ENCODE assay signal across 8 cellular contexts in genomic region chr3:142993958-142994442, GRCh38. TPM values are rescaled to one million over a fixed set of nuclear protein-coding genes. Genes with fewer than 3 reads are reported as not detected.
DNase-seq lines count a peak whose midpoint lies in the region; ATAC-seq and TF ChIP-seq lines count a peak whose summit lies in the region.

No MANE protein-coding gene starts in this region.

- peak; percentile 71 for TF ChIP-seq CTCF in colonic mucosa (IDR thresholded peaks at IDR 0.05)
- TF ChIP-seq CTCF in lung (IDR thresholded peaks at IDR 0.05; ENCODE audit: control extremely low read depth, extremely low read depth) = peak; percentile 48

- H3K36me3 ChIP-seq in colonic mucosa (no peaks in the 10 kb centered on the region), lung (ENCODE audit: control insufficient read depth in 2 of 2, insufficient read depth in 2 of 2, low read length in 2 of 2) (no peaks in the 10 kb centered on the region)

- intact Hi-C loops in Right ventricle myocardium inferior (cut with DNase I) = loop anchor here (2.0 to 5.0 kb wide), 3 partner anchors 67 to 407 kb away; no protein-coding TSS in a partner anchor
- intact Hi-C loops in cardiac septum (cut with DNase I) = loop anchor here (2.0 to 5.0 kb wide), 3 partner anchors 65 to 407 kb away; no protein-coding TSS in a partner anchor
- intact Hi-C loops in colonic mucosa (cut with DNase I) = loop anchor here (5.0 kb wide), 2 partner anchors 162 to 407 kb away; no protein-coding TSS in a partner anchor

- WGBS in lung, 2 donors = 9 to 14% methylated on average over 4 of the region's 4 CpGs

- H3K4me1 ChIP-seq in colonic mucosa (no peaks in the 10 kb centered on the region), lung (ENCODE audit: control insufficient read depth in 2 of 2, insufficient read depth in 2 of 2, low read length in 2 of 2) (no peaks in the 10 kb centered on the region)

- ATAC-seq in Right ventricle myocardium inferior = peak; percentile 54
- peak; percentile 73 for ATAC-seq in HG03159 (IDR thresholded peaks at IDR 0.05; ENCODE audit: unreplicated experiment)
- peak; percentile 50 for ATAC-seq in lung (ENCODE audit: insufficient read depth, low FRiP score)

- no peak overlapping the region for H3K9ac ChIP-seq in colonic mucosa (ENCODE audit: low read depth in 2 of 2, low read length in 2 of 2)

- H3K9me3 ChIP-seq in colonic mucosa (no peaks in the 10 kb centered on the region), lung (ENCODE audit: control insufficient read depth in 2 of 2, insufficient read depth in 1 of 2, low read length in 1 of 2) (no peaks in the 10 kb centered on the region)

- no peaks in the 10 kb centered on the region for H3K27me3 ChIP-seq in colonic mucosa
- H3K27me3 ChIP-seq in lung (ENCODE audit: control insufficient read depth, insufficient read depth) = no peaks in the 10 kb centered on the region

- H3K4me3 ChIP-seq in colonic mucosa = no peak overlapping the region
- H3K4me3 ChIP-seq in lung = no peak overlapping the region

- DNase-seq in Right ventricle myocardium inferior (ENCODE audit: missing footprints) (no peak), cardiac septum (ENCODE audit: low spot score) (no peak), NCI-H2227 (lab: John Stamatoyannopoulos, UW; ENCODE audit: unreplicated experiment) (peak; percentile 73), colonic mucosa (peak; percentile 51), lung (ENCODE audit: low spot score) (peak; percentile 49)
- DNase-seq in activated CD4-positive, CD25-positive, alpha-beta regulatory T cell treated with anti-CD3 and anti-CD28 coated beads, Interleukin-2, amount 50 U/mL, for 16 hours (ENCODE audit: low read depth, low spot score) = peak; percentile 50
- peak; percentile 21 to 32 for DNase-seq in stimulated activated CD8-positive, alpha-beta memory T cell treated with anti-CD3 and anti-CD28 coated beads, Interleukin-2, amount 100 ng/mL, for 48 hours (ENCODE audit: low read depth in 2 of 2)

- H3K27ac ChIP-seq in colonic mucosa (no peak overlapping the region), lung (ENCODE audit: low read depth in 1 of 2, low read length in 1 of 2) (no peak overlapping the region)

RNA-seq across cellular contexts. Expression of gene U2SURP, which starts 7.4 kb away (rescaled TPM):
- total RNA-seq in Right ventricle myocardium inferior = 41.9 TPM
- 40.6 TPM for total RNA-seq in cardiac septum
- total RNA-seq in colonic mucosa = 10 to 100 TPM; 59.4 to 70.2 TPM
- 100 to 1,000 TPM in 1 of 2 donors, 10 to 100 TPM in 1; 59.2 to 167 TPM for total RNA-seq in lung
- polyA plus RNA-seq in lung = 10 to 100 TPM; 25.7 to 33.2 TPM

RNA-seq across cellular contexts. Expression of gene PAQR9, which starts 30.5 kb away (rescaled TPM):
- 13.7 TPM for total RNA-seq in Right ventricle myocardium inferior
- total RNA-seq in cardiac septum = 10.7 TPM
- total RNA-seq in colonic mucosa = not detected
- not detected for total RNA-seq in lung
- not detected for polyA plus RNA-seq in lung

Comparison
In these comparisons a context has a peak if more than half of its experiments do, and no peak if none do; other contexts are left out.
1. DNase-seq: peak in NCI-H2227 (single experiment), activated CD4-positive, CD25-positive, alpha-beta regulatory T cell treated with anti-CD3 and anti-CD28 coated beads, Interleukin-2, amount 50 U/mL, for 16 hours (single experiment), colonic mucosa (single experiment), lung (single experiment) and stimulated activated CD8-positive, alpha-beta memory T cell treated with anti-CD3 and anti-CD28 coated beads, Interleukin-2, amount 100 ng/mL, for 48 hours (2 of 2); none in Right ventricle myocardium inferior (single experiment) and cardiac septum (single experiment).
2. RNA of gene PAQR9, which starts 30.5 kb away (total RNA-seq): 13.7 TPM in Right ventricle myocardium inferior (single experiment) and 10.7 TPM in cardiac septum (single experiment); not detected in lung and not detected in colonic mucosa; every median in the first group is over 10 times any median in the second.
3. Peak in every context shown above with its lines, with median percentiles within 50 percentile points of each other: ATAC-seq.